ENCODE assay signal across 18 cellular contexts in the genomic region with DNA sequence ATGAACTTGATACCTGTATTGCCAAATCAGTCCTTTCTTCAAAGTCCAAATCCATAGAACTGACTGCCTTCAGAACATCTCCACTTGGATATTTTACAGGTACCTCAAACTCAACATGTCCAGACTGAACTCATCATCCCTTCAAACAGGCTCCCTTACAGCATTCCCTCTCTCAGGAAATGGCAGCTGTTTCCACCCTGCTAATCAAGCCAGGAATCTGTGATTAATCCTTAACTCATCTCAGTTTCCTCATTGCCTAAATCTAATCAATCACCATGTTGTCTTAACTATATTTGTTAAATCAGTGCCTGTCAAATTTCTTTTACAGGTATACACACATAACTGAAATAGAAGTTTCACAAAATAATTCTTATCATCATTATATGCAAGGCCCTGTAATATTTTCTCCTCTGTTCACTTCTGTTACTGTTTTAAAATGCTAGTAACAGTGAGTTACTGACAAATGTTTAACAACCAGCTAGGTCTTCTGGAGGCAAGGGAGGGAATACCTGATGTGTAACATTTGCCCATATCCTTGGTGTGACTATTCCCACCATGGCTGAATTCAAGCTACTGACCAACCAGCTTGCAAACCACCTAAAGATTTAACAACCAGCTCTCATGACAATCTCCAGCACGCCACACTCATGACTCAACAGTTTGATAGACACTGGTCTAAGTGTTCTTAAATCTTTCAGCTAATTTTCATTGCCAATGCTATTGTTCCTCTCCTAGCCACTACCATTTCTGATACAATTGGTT.
DNase-seq lines count a peak whose midpoint lies in the region; TF ChIP-seq lines count a peak whose summit lies in the region.
"Had no signal": no experiment of that assay in that cellular context is flagged by ENCODE, and none has a peak within 500 bp of the region (broad histone marks: within the 10 kb centered on the region; RNA-seq: fewer than 3 reads in every experiment).

No MANE protein-coding gene starts in this region.

- H3F3A ChIP-seq in SK-N-SH (replicated peaks; ENCODE audit: insufficient read depth) (peaks cover 3% of the 10 kb centered on the region), smooth muscle cell (ENCODE audit: low read depth) (no peaks in the 10 kb centered on the region)

- H3K27me3 ChIP-seq in SK-N-SH (ENCODE audit: insufficient read depth) (no peaks in the 10 kb centered on the region), smooth muscle cell (ENCODE audit: low read depth) (no peaks in the 10 kb centered on the region), SJCRH30 (no peaks in the 10 kb centered on the region)
- H3K27me3 ChIP-seq: BLaER1 had no signal

- H3K27ac ChIP-seq in SK-N-SH (ENCODE audit: low read depth in 2 of 2, low read length in 1 of 2): 0 out of 4 replicates have a peak overlapping the region, but pooled peaks of 1 of the 2 experiments have one; percentile 11
- peak overlapping the region; percentile 18 for H3K27ac ChIP-seq in smooth muscle cell (ENCODE audit: low read depth)
- H3K27ac ChIP-seq in SJCRH30: no peak overlapping the region
- H3K27ac ChIP-seq: BLaER1 had no signal

- H3K4me3 Mint-ChIP-seq in HFFc6: no peak overlapping the region
- H3K4me3 Mint-ChIP-seq: activated naive CD8-positive, alpha-beta T cell treated with anti-CD3 and anti-CD28 coated beads, Interleukin-2, amount 50 U/mL, for 24 hours; central memory CD8-positive, alpha-beta T cell; effector memory CD8-positive, alpha-beta T cell; T-helper 17 cell had no signal

- WGBS in SK-N-SH (ENCODE audit: low lambda C conversion rate): 83% methylated on average over 1 of the region's 1 CpG
- WGBS in smooth muscle cell (ENCODE audit: low lambda C conversion rate): 65% methylated on average over 1 of the region's 1 CpG

- TF ChIP-seq CTCF in HFFc6 (IDR thresholded peaks at IDR 0.05) (no peak), SK-N-SH (IDR thresholded peaks at IDR 0.05) (no peak), fibroblast of pulmonary artery (IDR thresholded peaks at IDR 0.05; ENCODE audit: low read length, missing control alignments) (no peak), smooth muscle cell (IDR thresholded peaks at IDR 0.05; ENCODE audit: borderline replicate concordance, insufficient read depth, poor library complexity, severe bottlenecking) (no peak)

- no peaks in the 10 kb centered on the region for H3K9me3 ChIP-seq in SK-N-SH
- H3K9me3 ChIP-seq in smooth muscle cell (replicated peaks; ENCODE audit: low read depth): no peaks in the 10 kb centered on the region
- no peaks in the 10 kb centered on the region for H3K9me3 ChIP-seq in SJCRH30 (replicated peaks)
- H3K9me3 ChIP-seq: BLaER1 had no signal

- no peaks in the 10 kb centered on the region for H3K4me1 ChIP-seq in SK-N-SH (ENCODE audit: control insufficient read depth in 1 of 2, insufficient read depth in 2 of 2, low read depth in 1 of 2, low read length in 1 of 2)
- H3K4me1 ChIP-seq in smooth muscle cell (ENCODE audit: low read depth): no peaks in the 10 kb centered on the region
- no peaks in the 10 kb centered on the region for H3K4me1 ChIP-seq in SJCRH30
- H3K4me1 ChIP-seq: BLaER1 had no signal

- H3K4me3 ChIP-seq in SK-N-SH (ENCODE audit: low read depth in 2 of 2, low read length in 1 of 2) (no peak overlapping the region), fibroblast of pulmonary artery (replicated peaks; ENCODE audit: low read depth, low read length) (no peak overlapping the region), smooth muscle cell (no peak overlapping the region), SJCRH30 (no peak overlapping the region)
- H3K4me3 ChIP-seq: BLaER1 had no signal

- no peaks in the 10 kb centered on the region for H3K9me2 ChIP-seq in SK-N-SH

- H4K20me1 ChIP-seq in SK-N-SH (ENCODE audit: insufficient read depth) (no peaks in the 10 kb centered on the region), smooth muscle cell (ENCODE audit: low read depth) (no peaks in the 10 kb centered on the region)
- H4K20me1 ChIP-seq: BLaER1 had no signal

- DNase-seq in HFFc6 (peak; percentile 28), SK-N-SH (no peak), fibroblast of pulmonary artery (ENCODE audit: low read depth) (peak; percentile 13), smooth muscle cell (lab: John Stamatoyannopoulos, UW; ENCODE audit: unreplicated experiment) (no peak), SJCRH30 (no peak), COR-L47 (lab: John Stamatoyannopoulos, UW) (no peak), RPMI8226 (no peak)
- DNase-seq: activated CD4-positive, CD25-positive, alpha-beta regulatory T cell; activated naive CD8-positive, alpha-beta T cell treated with anti-CD3 and anti-CD28 coated beads, Interleukin-2, amount 50 U/mL, for 24 hours; effector memory CD8-positive, alpha-beta T cell; glutamatergic neuron; NCI-H1092 treated with DMSO at 0.1 percent for 48 hours; NCI-H748 treated with DMSO at 0.1 percent for 48 hours; stimulated activated CD4-positive, alpha-beta T cell treated with anti-CD3 and anti-CD28 coated beads, Interleukin-2, amount 100 ng/mL, for 24 hours; substantia nigra; T-helper 17 cell had no signal

- H3K27ac Mint-ChIP-seq in HFFc6: no peak overlapping the region
- H3K27ac Mint-ChIP-seq: activated naive CD8-positive, alpha-beta T cell treated with anti-CD3 and anti-CD28 coated beads, Interleukin-2, amount 50 U/mL, for 24 hours; effector memory CD8-positive, alpha-beta T cell; T-helper 17 cell had no signal

- TF ChIP-seq EP300 in SK-N-SH (IDR thresholded peaks at IDR 0.05; ENCODE audit: borderline replicate concordance in 1 of 2, low read depth in 1 of 2, low read length in 1 of 2): peak in 1 of 2 experiments; percentile 51; a peak in 1 of 4 replicates

- H3K4me2 ChIP-seq in SK-N-SH: no peak overlapping the region
- no peak overlapping the region for H3K4me2 ChIP-seq in smooth muscle cell
- H3K4me2 ChIP-seq: BLaER1 had no signal

- no peaks in the 10 kb centered on the region for H3K27me3 Mint-ChIP-seq in HFFc6 (ENCODE audit: insufficient read depth)
- H3K27me3 Mint-ChIP-seq: activated naive CD8-positive, alpha-beta T cell treated with anti-CD3 and anti-CD28 coated beads, Interleukin-2, amount 50 U/mL, for 24 hours; central memory CD8-positive, alpha-beta T cell; effector memory CD8-positive, alpha-beta T cell; T-helper 17 cell had no signal

- H3K36me3 Mint-ChIP-seq in HFFc6 (ENCODE audit: low read depth): peaks cover under 1% of the 10 kb centered on the region; the same call in 1 of the 2 replicates

- H3K79me2 ChIP-seq in SK-N-SH (ENCODE audit: insufficient read depth) (no peaks in the 10 kb centered on the region), smooth muscle cell (ENCODE audit: low read depth) (no peaks in the 10 kb centered on the region)

- peaks cover 6% of the 10 kb centered on the region for H3K4me1 Mint-ChIP-seq in HFFc6 (ENCODE audit: low read depth)
- H3K4me1 Mint-ChIP-seq: activated naive CD8-positive, alpha-beta T cell treated with anti-CD3 and anti-CD28 coated beads, Interleukin-2, amount 50 U/mL, for 24 hours; central memory CD8-positive, alpha-beta T cell; T-helper 17 cell had no signal

- H2AFZ ChIP-seq in SK-N-SH (ENCODE audit: low read depth) (no peak overlapping the region), smooth muscle cell (ENCODE audit: low read depth) (no peak overlapping the region)

- no peaks in the 10 kb centered on the region for H3K36me3 ChIP-seq in SK-N-SH (replicated peaks in 1 of 2; ENCODE audit: control insufficient read depth in 1 of 2, insufficient read depth in 2 of 2, low read length in 1 of 2)
- H3K36me3 ChIP-seq in smooth muscle cell (ENCODE audit: low read depth): no peaks in the 10 kb centered on the region
- H3K36me3 ChIP-seq in SJCRH30: no peaks in the 10 kb centered on the region
- H3K36me3 ChIP-seq: BLaER1 had no signal

- H3K9me3 Mint-ChIP-seq in HFFc6: no peaks in the 10 kb centered on the region
- H3K9me3 Mint-ChIP-seq: activated naive CD8-positive, alpha-beta T cell treated with anti-CD3 and anti-CD28 coated beads, Interleukin-2, amount 50 U/mL, for 24 hours; central memory CD8-positive, alpha-beta T cell; effector memory CD8-positive, alpha-beta T cell had no signal

- POLR2A ChIA-PET in SK-N-SH (lab: Yijun Ruan, JAX): no interaction called here

- CTCF ChIA-PET in SK-N-SH (lab: Yijun Ruan, JAX): interaction anchor here (1.5 kb wide), 1 partner anchor 12 kb away, joined by 8 read pairs; no protein-coding TSS in a partner anchor

- no peak for TF ChIP-seq RAD21 in SK-N-SH (IDR thresholded peaks at IDR 0.05; ENCODE audit: low read length)

- no peak overlapping the region for H3K9ac ChIP-seq in SK-N-SH
- H3K9ac ChIP-seq in smooth muscle cell (ENCODE audit: low read depth): no peak overlapping the region
- H3K9ac ChIP-seq: BLaER1 had no signal

TF ChIP-seq in SK-N-SH, 30 proteins besides CTCF, POLR2A, EP300 and RAD21 (continues in another document):
- peak; percentile 73 for TF ChIP-seq TCF12 (IDR thresholded peaks at IDR 0.05)
- TF ChIP-seq GABPA (IDR thresholded peaks at IDR 0.05; ENCODE audit: low read depth): no peak
- TF ChIP-seq NFIC (IDR thresholded peaks at IDR 0.05; ENCODE audit: borderline replicate concordance): 0 out of 2 replicates have a peak, but pooled peaks have one; percentile 22
- TF ChIP-seq YY1 (IDR thresholded peaks at IDR 0.05; ENCODE audit: low read depth): no peak
- TF ChIP-seq, protein P1, sequence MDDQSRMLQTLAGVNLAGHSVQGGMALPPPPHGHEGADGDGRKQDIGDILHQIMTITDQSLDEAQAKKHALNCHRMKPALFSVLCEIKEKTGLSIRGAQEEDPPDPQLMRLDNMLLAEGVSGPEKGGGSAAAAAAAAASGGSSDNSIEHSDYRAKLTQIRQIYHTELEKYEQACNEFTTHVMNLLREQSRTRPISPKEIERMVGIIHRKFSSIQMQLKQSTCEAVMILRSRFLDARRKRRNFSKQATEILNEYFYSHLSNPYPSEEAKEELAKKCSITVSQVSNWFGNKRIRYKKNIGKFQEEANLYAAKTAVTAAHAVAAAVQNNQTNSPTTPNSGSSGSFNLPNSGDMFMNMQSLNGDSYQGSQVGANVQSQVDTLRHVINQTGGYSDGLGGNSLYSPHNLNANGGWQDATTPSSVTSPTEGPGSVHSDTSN (IDR thresholded peaks at IDR 0.05): peak; percentile 83
- TF ChIP-seq USF1 (IDR thresholded peaks at IDR 0.05; ENCODE audit: borderline replicate concordance, low read depth): no peak
- no peak for TF ChIP-seq GATA2 (CRISPR knock-in tag; IDR thresholded peaks at IDR 0.05)
- TF ChIP-seq TEAD4 (IDR thresholded peaks at IDR 0.05; ENCODE audit: borderline replicate concordance, insufficient read depth): no peak
- peak; percentile 47; the same call in 1 of the 2 replicates for TF ChIP-seq FOSL2 (IDR thresholded peaks at IDR 0.05; ENCODE audit: borderline replicate concordance, low read depth)

Comparison
In these comparisons a context has a peak if more than half of its experiments do, and no peak if none do; other contexts are left out.
1. DNase-seq: peak in HFFc6 (single experiment) and fibroblast of pulmonary artery (single experiment); none in SK-N-SH (single experiment), smooth muscle cell (single experiment), SJCRH30 (0 of 2), COR-L47 (single experiment) and RPMI8226 (single experiment).